In genomic region chr16:19187961-19188360, GRCh38 we compare ENCODE assay signal across 2 cellular contexts. TPM values are rescaled to one million over a fixed set of nuclear protein-coding genes. Genes with fewer than 3 reads are reported as not detected.
"Had no signal": no experiment of that assay in that cellular context is flagged by ENCODE, and none has a peak within 500 bp of the region (broad histone marks: within the 10 kb centered on the region; RNA-seq: fewer than 3 reads in every experiment).

No MANE protein-coding gene starts in this region.

RNA-seq across cellular contexts. Expression of gene SYT17, which starts 19.9 kb away (rescaled TPM):
- total RNA-seq: natural killer cell treated with Interleukin-12 subunit alpha and Interleukin-12 subunit beta and Interleukin-15 and Interleukin-18, amount 100 ng/mL, for 72 hours; osteocyte had no signal
